In the genomic region with DNA sequence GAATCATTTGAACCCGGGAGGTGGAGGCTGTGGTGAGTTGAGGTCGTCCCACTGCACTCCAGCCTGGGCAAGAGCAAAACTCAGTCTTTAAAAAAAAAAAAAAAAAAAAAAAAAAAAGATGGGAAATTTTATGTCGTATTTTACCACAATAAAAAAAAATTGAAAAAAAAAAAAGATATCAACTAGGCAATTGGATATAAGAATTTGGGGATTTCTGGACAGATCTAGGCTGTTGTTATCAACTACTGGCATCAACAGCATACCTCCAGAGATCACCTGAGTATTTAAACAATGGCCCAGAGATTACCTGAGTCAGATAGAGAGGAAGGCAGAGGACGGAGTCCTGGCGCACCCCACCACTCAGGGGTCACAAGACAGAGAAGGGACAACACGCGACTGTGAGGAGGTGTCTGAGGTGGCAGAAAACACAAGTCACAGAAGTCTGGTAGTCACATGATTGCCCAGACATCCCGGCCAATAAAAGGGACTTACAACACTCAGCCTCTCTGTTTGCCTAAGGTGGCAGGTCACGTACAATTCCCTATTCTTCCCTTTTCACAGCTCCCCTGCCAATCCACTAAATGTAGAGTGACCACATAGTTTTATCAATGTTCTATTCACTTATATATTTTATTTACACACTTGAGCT, we compare ENCODE assay signal across 9 cellular contexts. TPM values are rescaled to one million over a fixed set of nuclear protein-coding genes. Genes with fewer than 3 reads are reported as not detected.
DNase-seq lines count a peak whose midpoint lies in the region; ATAC-seq, FAIRE-seq and TF ChIP-seq lines count a peak whose summit lies in the region.
"Had no signal": no experiment of that assay in that cellular context is flagged by ENCODE, and none has a peak within 500 bp of the region (broad histone marks: within the 10 kb centered on the region; RNA-seq: fewer than 3 reads in every experiment).

No MANE protein-coding gene starts in this region.

- no peak for FAIRE-seq in GM19239 (lab: Jason Lieb, UNC)

- peak overlapping the region in 3 of 5 donors; percentile 97 to 98 (median 98) for H3K4me3 ChIP-seq in subcutaneous abdominal adipose tissue (ENCODE audit: low read depth in 1 of 5, low read length in 5 of 5)
- H3K4me3 ChIP-seq in brain microvascular endothelial cell (ENCODE audit: low read depth, low read length) = no peak overlapping the region

- peaks cover 0 to 26% (median 22%) of the 10 kb centered on the region in 5 donors for H3K4me1 ChIP-seq in subcutaneous abdominal adipose tissue (ENCODE audit: control insufficient read depth in 5 of 5, insufficient read depth in 5 of 5, low read length in 5 of 5)
- no peaks in the 10 kb centered on the region for H3K4me1 ChIP-seq in foreskin keratinocyte

- peak overlapping the region; percentile 90 for H3K4me3 Mint-ChIP-seq in activated T-cell treated with anti-CD3 and anti-CD28 coated beads, Interleukin-2, amount 50 U/mL, for 24 hours
- peak overlapping the region; percentile 98 for H3K4me3 Mint-ChIP-seq in WTC11

- in situ Hi-C loops in brain microvascular endothelial cell (cut with HindIII; ENCODE audit: low pct_ligation_motif_present, low sequenced_read_pairs) = no loop called here

- H3K36me3 ChIP-seq in subcutaneous abdominal adipose tissue (ENCODE audit: control insufficient read depth in 5 of 5, insufficient read depth in 5 of 5, low read length in 5 of 5) (peaks cover 9 to 22% (median 12%) of the 10 kb centered on the region in 5 donors), brain microvascular endothelial cell (replicated peaks) (peaks cover 13% of the 10 kb centered on the region)

- H3K27me3 Mint-ChIP-seq in activated T-cell treated with anti-CD3 and anti-CD28 coated beads, Interleukin-2, amount 50 U/mL, for 24 hours = no peaks in the 10 kb centered on the region
- no peaks in the 10 kb centered on the region for H3K27me3 Mint-ChIP-seq in WTC11 (ENCODE audit: low read depth)

- H3K27me3 ChIP-seq in subcutaneous abdominal adipose tissue (ENCODE audit: control insufficient read depth in 5 of 5, insufficient read depth in 4 of 5, low read length in 5 of 5) (no peaks in the 10 kb centered on the region), brain microvascular endothelial cell (replicated peaks) (no peaks in the 10 kb centered on the region), foreskin keratinocyte (no peaks in the 10 kb centered on the region)
- H3K27me3 ChIP-seq: vagina had no signal

- H3K36me3 Mint-ChIP-seq in activated T-cell treated with anti-CD3 and anti-CD28 coated beads, Interleukin-2, amount 50 U/mL, for 24 hours (ENCODE audit: low read depth) = peaks cover 40% of the 10 kb centered on the region
- H3K36me3 Mint-ChIP-seq in WTC11 = peaks cover 19% of the 10 kb centered on the region

- peak overlapping the region; percentile 40 for H3K27ac Mint-ChIP-seq in activated T-cell treated with anti-CD3 and anti-CD28 coated beads, Interleukin-2, amount 50 U/mL, for 24 hours
- H3K27ac Mint-ChIP-seq in WTC11 = no peak overlapping the region

- no peak overlapping the region for H3K27ac ChIP-seq in subcutaneous abdominal adipose tissue (ENCODE audit: low read depth, low read length)
- H3K27ac ChIP-seq in brain microvascular endothelial cell = no peak overlapping the region
- H3K27ac ChIP-seq in foreskin keratinocyte = no peak overlapping the region

- ATAC-seq in WTC11 = no peak
- no peak for ATAC-seq in foreskin keratinocyte

- CTCF ChIA-PET in WTC11 (lab: Charles Lee) = no interaction called here

- H3K9me3 ChIP-seq in subcutaneous abdominal adipose tissue (ENCODE audit: control insufficient read depth in 5 of 5, low read length in 5 of 5) = no peaks in the 10 kb centered on the region
- H3K9me3 ChIP-seq: vagina had no signal

- H3K4me1 Mint-ChIP-seq in activated T-cell treated with anti-CD3 and anti-CD28 coated beads, Interleukin-2, amount 50 U/mL, for 24 hours (ENCODE audit: low read depth) = peaks cover 45% of the 10 kb centered on the region
- peaks cover 16% of the 10 kb centered on the region for H3K4me1 Mint-ChIP-seq in WTC11

- POLR2A ChIA-PET in WTC11 (lab: Charles Lee) = no interaction called here

- no peaks in the 10 kb centered on the region for H3K9me3 Mint-ChIP-seq in activated T-cell treated with anti-CD3 and anti-CD28 coated beads, Interleukin-2, amount 50 U/mL, for 24 hours
- no peaks in the 10 kb centered on the region for H3K9me3 Mint-ChIP-seq in WTC11

- peak overlapping the region in 1 of 5 donors; percentile 90 for H3K9ac ChIP-seq in subcutaneous abdominal adipose tissue (ENCODE audit: low read length in 5 of 5)

- no peak for TF ChIP-seq CTCF in WTC11 (IDR thresholded peaks at IDR 0.05)
- no peak for TF ChIP-seq CTCF in brain microvascular endothelial cell (IDR thresholded peaks at IDR 0.05; ENCODE audit: low read depth, low read length, missing control alignments)
- no peak for TF ChIP-seq CTCF in foreskin keratinocyte (conservative IDR thresholded peaks at IDR 0.05)

- no peak for DNase-seq in activated T-cell treated with anti-CD3 and anti-CD28 coated beads, Interleukin-2, amount 50 U/mL, for 24 hours
- DNase-seq in activated T-cell treated with anti-CD3 and anti-CD28 coated beads for 4 hours (no peak), WTC11 (ENCODE audit: low spot score) (no peak), islet precursor cell (peak; percentile 84), GM19239 (ENCODE audit: insufficient read length, low spot score) (no peak), brain microvascular endothelial cell (no peak), foreskin keratinocyte (no peak)

TF ChIP-seq in WTC11, 78 proteins besides CTCF, POLR2A, EP300 and RAD21 (continues in another document):
- TF ChIP-seq IRF1 (CRISPR knock-in tag; IDR thresholded peaks at IDR 0.05) (no peak), RELA (CRISPR knock-in tag; IDR thresholded peaks at IDR 0.05; ENCODE audit: borderline replicate concordance) (no peak), PRDM15 (CRISPR knock-in tag; IDR thresholded peaks at IDR 0.05) (no peak), FOXJ3 (CRISPR knock-in tag; IDR thresholded peaks at IDR 0.05; ENCODE audit: borderline replicate concordance) (no peak)

RNA-seq across cellular contexts. Expression of gene SPRING1, which starts 1.8 kb away (rescaled TPM):
- total RNA-seq in WTC11 (2021) = 42.1 to 46.1 TPM (median 43.7 TPM) in 3 replicates
- 25.1 and 26.0 TPM in 2 replicates for total RNA-seq in foreskin keratinocyte
- polyA plus RNA-seq in foreskin keratinocyte = 14.4 and 16.7 TPM in 2 replicates

RNA-seq across cellular contexts. Expression of gene RNFT2, which starts 2.0 kb away (rescaled TPM):
- 27.7 to 46.8 TPM (median 41.7 TPM) in 3 replicates for total RNA-seq in WTC11 (2021)
- total RNA-seq in foreskin keratinocyte = 1.3 and 2.6 TPM in 2 replicates
- 0.69 and 2.0 TPM in 2 replicates for polyA plus RNA-seq in foreskin keratinocyte
